In genomic region chr20:4748847-4749246, GRCh38 we compare ENCODE assay signal across 25 cellular contexts. TPM values are rescaled to one million over a fixed set of nuclear protein-coding genes. Genes with fewer than 3 reads are reported as not detected.
"Had no signal": no experiment of that assay in that cellular context is flagged by ENCODE, and none has a peak within 500 bp of the region (broad histone marks: within the 10 kb centered on the region; RNA-seq: fewer than 3 reads in every experiment).

No MANE protein-coding gene starts in this region.

- DNase-seq: activated CD4-positive, alpha-beta T cell treated with anti-CD3 and anti-CD28 coated beads, Interleukin-2, amount 10 ng/mL, durations not matched to agents 7 days and 5 days; activated CD8-positive, alpha-beta memory T cell treated with anti-CD3 and anti-CD28 coated beads, Interleukin-2, amount 10 ng/mL, durations not matched to agents 7 days and 5 days; activated CD8-positive, alpha-beta T cell treated with anti-CD3 and anti-CD28 coated beads for 36 hours; activated gamma-delta T cell; activated naive CD4-positive, alpha-beta T cell treated with anti-CD3 and anti-CD28 coated beads, Interleukin-2, amount 50 U/mL, for 16 hours; activated T-cell treated with anti-CD3 and anti-CD28 coated beads for 4 hours; aorta; central memory CD4-positive, alpha-beta T cell; colonic mucosa; heart right ventricle; retina; sigmoid colon; stimulated activated CD4-positive, alpha-beta T cell treated with anti-CD3 and anti-CD28 coated beads, Interleukin-15, amount 100 ng/mL, for 24 hours; stimulated activated CD8-positive, alpha-beta memory T cell treated with anti-CD3 and anti-CD28 coated beads, Interleukin-4, amount 100 ng/mL, for 48 hours; stimulated activated naive CD4-positive, alpha-beta T cell; SW 1271; T-helper 17 cell; testis; trophoblast cell; uterus had no signal

- H3K4me1 Mint-ChIP-seq: activated CD4-positive, alpha-beta T cell treated with anti-CD3 and anti-CD28 coated beads, Interleukin-2, amount 10 ng/mL, durations not matched to agents 7 days and 5 days; activated CD8-positive, alpha-beta memory T cell treated with anti-CD3 and anti-CD28 coated beads, Interleukin-2, amount 10 ng/mL, durations not matched to agents 7 days and 5 days; T-helper 17 cell had no signal

- H3K36me3 Mint-ChIP-seq: activated CD8-positive, alpha-beta memory T cell treated with anti-CD3 and anti-CD28 coated beads, Interleukin-2, amount 10 ng/mL, durations not matched to agents 7 days and 5 days had no signal

- H3K4me3 Mint-ChIP-seq: activated CD4-positive, alpha-beta T cell treated with anti-CD3 and anti-CD28 coated beads, Interleukin-2, amount 10 ng/mL, durations not matched to agents 7 days and 5 days; activated CD8-positive, alpha-beta memory T cell treated with anti-CD3 and anti-CD28 coated beads, Interleukin-2, amount 10 ng/mL, durations not matched to agents 7 days and 5 days; activated CD8-positive, alpha-beta T cell treated with anti-CD3 and anti-CD28 coated beads for 36 hours; T-helper 17 cell had no signal

- H3K27ac Mint-ChIP-seq: activated CD4-positive, alpha-beta T cell treated with anti-CD3 and anti-CD28 coated beads, Interleukin-2, amount 10 ng/mL, durations not matched to agents 7 days and 5 days; activated CD8-positive, alpha-beta memory T cell treated with anti-CD3 and anti-CD28 coated beads, Interleukin-2, amount 10 ng/mL, durations not matched to agents 7 days and 5 days; activated CD8-positive, alpha-beta T cell treated with anti-CD3 and anti-CD28 coated beads for 36 hours; T-helper 17 cell had no signal

RNA-seq across cellular contexts. Expression of gene PRND, which starts 27.1 kb away (rescaled TPM):
- total RNA-seq: activated CD4-positive, alpha-beta T cell treated with anti-CD3 and anti-CD28 coated beads, Interleukin-2, amount 10 ng/mL, durations not matched to agents 7 days and 5 days; activated CD8-positive, alpha-beta memory T cell treated with anti-CD3 and anti-CD28 coated beads, Interleukin-2, amount 10 ng/mL, durations not matched to agents 7 days and 5 days; activated CD8-positive, alpha-beta T cell treated with anti-CD3 and anti-CD28 coated beads for 36 hours; epithelial cell of proximal tubule; fibroblast of villous mesenchyme; myocyte; posterior vena cava; smooth muscle cell; T-helper 17 cell had no signal
